In the genomic region with DNA sequence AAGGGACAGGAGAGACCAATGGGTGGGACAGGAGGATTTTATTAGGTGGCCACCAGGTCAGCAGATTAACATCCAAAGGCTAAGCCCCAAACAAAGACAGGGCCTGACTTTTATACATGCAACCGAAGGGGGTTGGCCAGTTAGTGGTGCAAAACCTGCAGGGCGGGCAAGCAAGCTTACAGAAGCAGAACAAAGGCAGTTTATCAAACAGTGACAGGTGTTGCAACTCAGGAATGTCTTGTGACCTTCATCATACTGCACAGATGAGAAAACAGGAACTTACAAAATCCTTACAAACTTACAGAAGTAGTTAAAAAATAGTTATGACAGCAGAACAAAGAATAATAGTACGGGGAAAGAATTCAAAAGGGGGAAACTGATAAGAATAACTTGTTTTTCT, we compare ENCODE assay signal across 28 cellular contexts.
A peak's percentile ranks its signal among the peaks of the same experiment; 100 is the strongest.
DNase-seq lines count a peak whose midpoint lies in the region; ATAC-seq and TF ChIP-seq lines count a peak whose summit lies in the region.
"Had no signal": no experiment of that assay in that cellular context is flagged by ENCODE, and none has a peak within 500 bp of the region (broad histone marks: within the 10 kb centered on the region; RNA-seq: fewer than 3 reads in every experiment).

No MANE protein-coding gene starts in this region.

- H3K9me3 Mint-ChIP-seq in Calu3 (ENCODE audit: low read depth, unreplicated experiment) = no peaks in the 10 kb centered on the region
- H3K9me3 Mint-ChIP-seq in activated T-helper 17 cell treated with anti-CD3 and anti-CD28 coated beads, Interleukin-2, amount 50 U/mL, for 72 hours = no peaks in the 10 kb centered on the region
- H3K9me3 Mint-ChIP-seq: activated naive CD8-positive, alpha-beta T cell treated with anti-CD3 and anti-CD28 coated beads for 36 hours; naive thymus-derived CD4-positive, alpha-beta T cell; stimulated activated naive CD8-positive, alpha-beta T cell treated with anti-CD3 and anti-CD28 coated beads, Interleukin-15, amount 100 ng/mL, for 72 hours had no signal

- TF ChIP-seq CTCF in Calu3 (IDR thresholded peaks at IDR 0.05; ENCODE audit: unreplicated experiment) (no peak), NB4 (IDR thresholded peaks at IDR 0.05; ENCODE audit: low read depth, low read length) (no peak), fibroblast of the aortic adventitia (IDR thresholded peaks at IDR 0.05; ENCODE audit: insufficient read depth, low read length) (no peak)

- intact Hi-C loops in Calu3 (cut with micrococcal nuclease; ENCODE audit: unreplicated experiment) = no loop called here

- H3K27me3 Mint-ChIP-seq in Calu3 (ENCODE audit: unreplicated experiment) = no peaks in the 10 kb centered on the region
- H3K27me3 Mint-ChIP-seq in activated T-helper 17 cell treated with anti-CD3 and anti-CD28 coated beads, Interleukin-2, amount 50 U/mL, for 72 hours = no peaks in the 10 kb centered on the region
- H3K27me3 Mint-ChIP-seq: CD4-positive, alpha-beta memory T cell; naive thymus-derived CD4-positive, alpha-beta T cell; stimulated activated naive CD8-positive, alpha-beta T cell treated with anti-CD3 and anti-CD28 coated beads, Interleukin-15, amount 100 ng/mL, for 72 hours; T-helper 17 cell had no signal

- no peak overlapping the region for H3K27ac Mint-ChIP-seq in Calu3 (ENCODE audit: unreplicated experiment)
- H3K27ac Mint-ChIP-seq in activated T-helper 17 cell treated with anti-CD3 and anti-CD28 coated beads, Interleukin-2, amount 50 U/mL, for 72 hours = no peak overlapping the region
- H3K27ac Mint-ChIP-seq: activated CD8-positive, alpha-beta T cell treated with anti-CD3 and anti-CD28 coated beads, Interleukin-2, amount 10 ng/mL, durations not matched to agents 7 days and 5 days; activated naive CD8-positive, alpha-beta T cell treated with anti-CD3 and anti-CD28 coated beads for 36 hours; CD4-positive, alpha-beta memory T cell; H9; naive thymus-derived CD4-positive, alpha-beta T cell; stimulated activated naive CD8-positive, alpha-beta T cell treated with anti-CD3 and anti-CD28 coated beads, Interleukin-15, amount 100 ng/mL, for 72 hours; T-helper 17 cell had no signal

- no peak overlapping the region for H3K4me3 Mint-ChIP-seq in Calu3 (ENCODE audit: low read depth, unreplicated experiment)
- H3K4me3 Mint-ChIP-seq in activated T-helper 17 cell treated with anti-CD3 and anti-CD28 coated beads, Interleukin-2, amount 50 U/mL, for 72 hours = no peak overlapping the region
- H3K4me3 Mint-ChIP-seq: activated CD8-positive, alpha-beta T cell treated with anti-CD3 and anti-CD28 coated beads, Interleukin-2, amount 10 ng/mL, durations not matched to agents 7 days and 5 days; activated naive CD8-positive, alpha-beta T cell treated with anti-CD3 and anti-CD28 coated beads for 36 hours; CD4-positive, alpha-beta memory T cell; H9; naive thymus-derived CD4-positive, alpha-beta T cell; stimulated activated naive CD8-positive, alpha-beta T cell treated with anti-CD3 and anti-CD28 coated beads, Interleukin-15, amount 100 ng/mL, for 72 hours; T-helper 17 cell had no signal

- peak; percentile 4 for DNase-seq in Calu3
- DNase-seq in NB4 (ENCODE audit: low read depth) = peak; percentile 6
- DNase-seq in SKM-1 (lab: John Stamatoyannopoulos, UW; ENCODE audit: unreplicated experiment) = peak; percentile 33
- DNase-seq in fibroblast of the aortic adventitia (ENCODE audit: low read depth) = peak; percentile 2
- DNase-seq in DMS79 (lab: John Stamatoyannopoulos, UW) = no peak
- DNase-seq in GM03348 (ENCODE audit: low spot score) = no peak
- DNase-seq: activated CD8-positive, alpha-beta T cell treated with anti-CD3 and anti-CD28 coated beads, Interleukin-2, amount 10 ng/mL, durations not matched to agents 7 days and 5 days; activated effector memory CD4-positive, alpha-beta T cell treated with anti-CD3 and anti-CD28 coated beads, Interleukin-2, amount 50 U/mL, for 16 hours; activated naive CD8-positive, alpha-beta T cell treated with anti-CD3 and anti-CD28 coated beads for 36 hours; AML-193; caudate nucleus; CD4-positive, alpha-beta memory T cell; dermis blood vessel endothelial cell; DMS 273 treated with DMSO at 0.1 percent for 48 hours; H9; midbrain; naive thymus-derived CD4-positive, alpha-beta T cell; NCI-H1092; NCI-H187; NCI-H524; RPMI8226; stimulated activated naive CD8-positive, alpha-beta T cell treated with anti-CD3 and anti-CD28 coated beads, Interleukin-15, amount 100 ng/mL, for 72 hours; T-helper 17 cell; thyroid gland had no signal

- ATAC-seq in GM18909 (IDR thresholded peaks at IDR 0.05; ENCODE audit: poor library complexity, unreplicated experiment) = no peak
- no peak for ATAC-seq in activated T-helper 17 cell treated with anti-CD3 and anti-CD28 coated beads, Interleukin-2, amount 50 U/mL, for 72 hours (replicated peaks)
- ATAC-seq: activated CD8-positive, alpha-beta T cell treated with anti-CD3 and anti-CD28 coated beads, Interleukin-2, amount 10 ng/mL, durations not matched to agents 7 days and 5 days; naive thymus-derived CD4-positive, alpha-beta T cell; stimulated activated naive CD8-positive, alpha-beta T cell treated with anti-CD3 and anti-CD28 coated beads, Interleukin-15, amount 100 ng/mL, for 72 hours; T-helper 17 cell had no signal

- H3K36me3 Mint-ChIP-seq in Calu3 (ENCODE audit: insufficient read depth, unreplicated experiment) = no peaks in the 10 kb centered on the region
- no peaks in the 10 kb centered on the region for H3K36me3 Mint-ChIP-seq in activated T-helper 17 cell treated with anti-CD3 and anti-CD28 coated beads, Interleukin-2, amount 50 U/mL, for 72 hours (ENCODE audit: low read depth)
- H3K36me3 Mint-ChIP-seq: activated naive CD8-positive, alpha-beta T cell treated with anti-CD3 and anti-CD28 coated beads for 36 hours; CD4-positive, alpha-beta memory T cell; naive thymus-derived CD4-positive, alpha-beta T cell had no signal

- H3K4me3 ChIP-seq in NB4 (ENCODE audit: low read depth, low read length) = no peak overlapping the region
- H3K4me3 ChIP-seq in fibroblast of the aortic adventitia (ENCODE audit: low read depth, low read length) = no peak overlapping the region
- H3K4me3 ChIP-seq: ascending aorta, skin epidermis, thyroid gland had no signal

- BruUV-seq in Calu3 (replicated peaks; lab: Mats Ljungman, UMichigan) = no TSS peak

- no peaks in the 10 kb centered on the region for H3K4me1 Mint-ChIP-seq in Calu3 (ENCODE audit: low read depth, unreplicated experiment)
- H3K4me1 Mint-ChIP-seq in activated T-helper 17 cell treated with anti-CD3 and anti-CD28 coated beads, Interleukin-2, amount 50 U/mL, for 72 hours = no peaks in the 10 kb centered on the region
- H3K4me1 Mint-ChIP-seq: activated naive CD8-positive, alpha-beta T cell treated with anti-CD3 and anti-CD28 coated beads for 36 hours; CD4-positive, alpha-beta memory T cell; H9; naive thymus-derived CD4-positive, alpha-beta T cell; stimulated activated naive CD8-positive, alpha-beta T cell treated with anti-CD3 and anti-CD28 coated beads, Interleukin-15, amount 100 ng/mL, for 72 hours; T-helper 17 cell had no signal

- CTCF ChIA-PET in Calu3 (lab: Charles Lee) = no interaction called here

- no peak for TF ChIP-seq POLR2A in NB4 (IDR thresholded peaks at IDR 0.05; ENCODE audit: extremely low read depth, insufficient read length)

Comparison
In these comparisons a context has a peak if more than half of its experiments do, and no peak if none do; other contexts are left out.
1. DNase-seq: peak in Calu3 (single experiment), NB4 (single experiment), SKM-1 (single experiment) and fibroblast of the aortic adventitia (single experiment); none in DMS79 (single experiment) and GM03348 (single experiment).